ENCODE assay signal across 8 cellular contexts in the genomic region with DNA sequence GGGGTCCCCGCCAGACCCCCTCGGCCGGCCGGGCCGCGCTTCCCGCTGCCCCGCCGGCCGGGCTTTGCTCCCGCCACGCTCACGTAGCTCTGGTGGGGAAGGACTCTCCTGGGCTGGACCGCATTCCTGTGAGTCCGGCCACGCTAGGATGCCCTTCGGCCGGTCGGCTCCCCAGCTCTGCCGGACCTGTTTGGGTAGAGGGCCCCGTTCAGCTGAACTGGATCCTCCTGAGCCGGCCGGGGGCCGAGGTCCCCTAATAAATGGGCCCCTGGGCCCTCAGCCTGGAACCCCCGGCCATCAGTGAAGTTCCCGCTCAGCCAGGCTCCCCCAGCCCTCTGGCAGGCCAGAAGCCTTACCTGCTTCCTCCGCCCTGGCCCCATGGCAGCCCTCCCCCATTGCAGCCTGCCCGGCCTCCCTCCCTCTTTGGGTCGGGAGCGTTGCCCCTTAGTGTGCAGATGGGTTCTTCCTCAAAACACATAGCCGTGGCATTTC. TPM values are rescaled to one million over a fixed set of nuclear protein-coding genes. Genes with fewer than 3 reads are reported as not detected.
DNase-seq lines count a peak whose midpoint lies in the region; ATAC-seq and TF ChIP-seq lines count a peak whose summit lies in the region.

No MANE protein-coding gene starts in this region.

- H3K27ac ChIP-seq in DOHH2 (ENCODE audit: low read depth, low read length), result no peak overlapping the region
- H3K27ac ChIP-seq in right cardiac atrium (ENCODE audit: low read length), result peak overlapping the region; percentile 86

- H3K9me3 Mint-ChIP-seq in activated naive CD8-positive, alpha-beta T cell treated with anti-CD3 and anti-CD28 coated beads for 36 hours, result no peaks in the 10 kb centered on the region

- DNase-seq in MV-4-11 (lab: John Stamatoyannopoulos, UW) (peak; percentile 13), right cardiac atrium (peak in 2 of 3 donors; percentile 50 to 65), skeletal muscle cell (ENCODE audit: low read depth) (no peak)
- peak; percentile 29 for DNase-seq in activated naive CD8-positive, alpha-beta T cell treated with anti-CD3 and anti-CD28 coated beads for 36 hours

- peak overlapping the region; percentile 94 for H3K4me2 ChIP-seq in DOHH2 (ENCODE audit: low read length)

- no peaks in the 10 kb centered on the region for H3K27me3 ChIP-seq in DOHH2 (ENCODE audit: control insufficient read depth, low read length)
- H3K27me3 ChIP-seq in right cardiac atrium (ENCODE audit: control insufficient read depth, insufficient read depth), result no peaks in the 10 kb centered on the region

- H3K27me3 Mint-ChIP-seq in activated naive CD8-positive, alpha-beta T cell treated with anti-CD3 and anti-CD28 coated beads for 36 hours, result no peaks in the 10 kb centered on the region

- H3K9me3 ChIP-seq in DOHH2 (ENCODE audit: control insufficient read depth, insufficient read depth, low read length) (no peaks in the 10 kb centered on the region), right cardiac atrium (ENCODE audit: control insufficient read depth, low read length) (no peaks in the 10 kb centered on the region)

- peak overlapping the region; percentile 84 for H3K4me3 ChIP-seq in DOHH2 (ENCODE audit: low read length)
- H3K4me3 ChIP-seq in right cardiac atrium (ENCODE audit: low read length), result peak overlapping the region; percentile 92
- peak overlapping the region; percentile 92 for H3K4me3 ChIP-seq in skeletal muscle cell (ENCODE audit: low read depth, low read length)

- peak overlapping the region; percentile 89 for H3K4me3 Mint-ChIP-seq in activated naive CD8-positive, alpha-beta T cell treated with anti-CD3 and anti-CD28 coated beads for 36 hours

- no peaks in the 10 kb centered on the region for H3K9me2 ChIP-seq in DOHH2 (replicated peaks; ENCODE audit: control insufficient read depth, low read length)

- peaks cover 17% of the 10 kb centered on the region for H3K79me2 ChIP-seq in DOHH2 (ENCODE audit: control insufficient read depth, low read length)

- peaks cover 28% of the 10 kb centered on the region for H3K4me1 Mint-ChIP-seq in activated naive CD8-positive, alpha-beta T cell treated with anti-CD3 and anti-CD28 coated beads for 36 hours

- TF ChIP-seq CTCF in DOHH2 (IDR thresholded peaks at IDR 0.05; ENCODE audit: low read depth, low read length, poor library complexity, severe bottlenecking), result no peak

- ATAC-seq in GM21723 (IDR thresholded peaks at IDR 0.05; ENCODE audit: unreplicated experiment), result peak; percentile 27
- ATAC-seq in right cardiac atrium, result peak; percentile 27
- ATAC-seq in HG03457 (IDR thresholded peaks at IDR 0.05; ENCODE audit: unreplicated experiment), result no peak
- ATAC-seq in GM18858 (IDR thresholded peaks at IDR 0.05; ENCODE audit: unreplicated experiment), result no peak

- H4K20me1 ChIP-seq in DOHH2 (ENCODE audit: control insufficient read depth, insufficient read depth, low read depth, low read length), result no peaks in the 10 kb centered on the region

- peaks cover 34% of the 10 kb centered on the region for H3K36me3 ChIP-seq in DOHH2 (ENCODE audit: control insufficient read depth, low read length)

- H3K27ac Mint-ChIP-seq in activated naive CD8-positive, alpha-beta T cell treated with anti-CD3 and anti-CD28 coated beads for 36 hours, result peak overlapping the region; percentile 84

- peaks cover 27% of the 10 kb centered on the region for H3F3A ChIP-seq in DOHH2 (ENCODE audit: control insufficient read depth, insufficient read depth)

- H3K36me3 Mint-ChIP-seq in activated naive CD8-positive, alpha-beta T cell treated with anti-CD3 and anti-CD28 coated beads for 36 hours, result peaks cover 11% of the 10 kb centered on the region

- under 1% methylated on average over 31 of the region's 31 CpGs for WGBS in right cardiac atrium

- intact Hi-C loops in right cardiac atrium (cut with DNase I), result loop anchor here in 2 of 4 donors (5.0 kb wide), 3 partner anchors 64 to 129 kb away; a partner anchor contains a TSS

- H3K4me1 ChIP-seq in DOHH2 (ENCODE audit: control insufficient read depth, low read length) (peaks cover 30% of the 10 kb centered on the region), right cardiac atrium (ENCODE audit: control insufficient read depth, insufficient read depth, low read length) (peaks cover 9% of the 10 kb centered on the region)

RNA-seq across cellular contexts. Expression of a gene that starts 0.6 kb away (rescaled TPM):
- total RNA-seq in activated naive CD8-positive, alpha-beta T cell treated with anti-CD3 and anti-CD28 coated beads for 36 hours, result 10 to 100 TPM; 24.1 to 25.5 TPM
- 10 to 100 TPM; 15.7 to 17.8 (median 16.7) TPM for total RNA-seq in right cardiac atrium
- 7.0 TPM for polyA plus RNA-seq in right cardiac atrium

RNA-seq across cellular contexts. Expression of a gene that starts 14.8 kb away (rescaled TPM):
- total RNA-seq in activated naive CD8-positive, alpha-beta T cell treated with anti-CD3 and anti-CD28 coated beads for 36 hours, result 10 to 100 TPM; 11.4 to 13.4 TPM
- 10 to 100 TPM; 34.2 to 51.3 (median 42.5) TPM for total RNA-seq in right cardiac atrium
- polyA plus RNA-seq in right cardiac atrium, result 68.0 TPM

RNA-seq across cellular contexts. Expression of a gene that starts 23.9 kb away (rescaled TPM):
- 10 to 100 TPM; 93.1 to 99.5 TPM for total RNA-seq in activated naive CD8-positive, alpha-beta T cell treated with anti-CD3 and anti-CD28 coated beads for 36 hours
- 100 to 1,000 TPM; 157 to 257 (median 193) TPM for total RNA-seq in right cardiac atrium
- polyA plus RNA-seq in right cardiac atrium, result 93.6 TPM

Comparison
In these comparisons a context has a peak if more than half of its experiments do, and no peak if none do; other contexts are left out.
1. ATAC-seq: peak in GM21723 (single experiment) and right cardiac atrium (2 of 2); none in HG03457 (single experiment) and GM18858 (single experiment).
2. Peak in every context shown above with its lines, with median percentiles within 50 percentile points of each other: H3K4me3 ChIP-seq.